In the genomic region with DNA sequence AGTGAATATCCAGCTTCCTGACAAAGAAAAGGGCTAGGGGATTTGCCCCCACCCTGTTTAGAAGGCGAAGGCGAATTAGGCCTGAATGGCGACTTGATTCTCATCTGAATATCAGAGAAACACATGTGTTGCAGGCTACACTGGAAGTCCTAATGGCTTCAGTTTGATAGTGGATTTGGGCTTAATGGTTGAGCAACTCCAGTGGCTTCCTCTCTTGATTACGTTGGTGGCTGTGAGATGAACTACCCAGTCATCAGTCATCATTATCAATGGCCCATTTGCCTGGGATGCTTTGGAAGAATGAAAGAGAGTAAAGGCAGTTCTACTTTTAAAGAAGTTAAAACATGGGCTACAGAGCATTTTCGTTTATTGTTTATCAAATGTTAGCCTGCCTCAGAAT, we compare ENCODE assay signal across 19 cellular contexts.
DNase-seq lines count a peak whose midpoint lies in the region; ATAC-seq and TF ChIP-seq lines count a peak whose summit lies in the region.
"Had no signal": no experiment of that assay in that cellular context is flagged by ENCODE, and none has a peak within 500 bp of the region (broad histone marks: within the 10 kb centered on the region; RNA-seq: fewer than 3 reads in every experiment).

No MANE protein-coding gene starts in this region.

- H3K36me3 ChIP-seq in brain microvascular endothelial cell (replicated peaks) (no peaks in the 10 kb centered on the region), endodermal cell (ENCODE audit: control insufficient read depth, insufficient read depth, low read length) (no peaks in the 10 kb centered on the region)

- H3K27ac ChIP-seq in brain microvascular endothelial cell: peak overlapping the region; percentile 83
- H3K27ac ChIP-seq in endodermal cell (ENCODE audit: low read depth, low read length): no peak overlapping the region

- H3K9me3 ChIP-seq in endodermal cell (ENCODE audit: control insufficient read depth, low read length): no peaks in the 10 kb centered on the region

- no peak overlapping the region for H3K4me3 ChIP-seq in brain microvascular endothelial cell (ENCODE audit: low read depth, low read length)
- H3K4me3 ChIP-seq in endodermal cell (ENCODE audit: low read length): no peak overlapping the region

- ATAC-seq in stimulated activated naive CD8-positive, alpha-beta T cell treated with anti-CD3 and anti-CD28 coated beads, Interleukin-15, amount 100 ng/mL, for 72 hours: no peak
- no peak for ATAC-seq in GM18861 (IDR thresholded peaks at IDR 0.05; ENCODE audit: unreplicated experiment)
- no peak for ATAC-seq in GM21786 (IDR thresholded peaks at IDR 0.05; ENCODE audit: unreplicated experiment)
- ATAC-seq: Panc1 had no signal

- in situ Hi-C loops in brain microvascular endothelial cell (cut with HindIII; ENCODE audit: low pct_ligation_motif_present, low sequenced_read_pairs): no loop called here

- 81 to 95% methylated on average over 4 to 5 of the region's 5 CpGs for WGBS in endodermal cell (ENCODE audit: insufficient coverage in 1 of 2, insufficient read length in 1 of 2), 2 experiments

- H3K4me1 ChIP-seq in endodermal cell (ENCODE audit: control insufficient read depth, insufficient read depth, low read length): no peaks in the 10 kb centered on the region

- H3K9ac ChIP-seq in endodermal cell (ENCODE audit: extremely low read depth, low read length, poor library complexity, severe bottlenecking): no peak overlapping the region
- H3K9ac ChIP-seq: SK-N-SH had no signal

- no peak for DNase-seq in activated T-cell treated with anti-CD3 and anti-CD28 coated beads, Interleukin-2, amount 50 U/mL, for 24 hours
- no peak for DNase-seq in activated T-cell treated with anti-CD3 and anti-CD28 coated beads for 4 hours
- DNase-seq in MV-4-11 (lab: John Stamatoyannopoulos, UW): peak; percentile 61
- DNase-seq in brain microvascular endothelial cell: no peak
- no peak for DNase-seq in stimulated activated naive CD8-positive, alpha-beta T cell treated with anti-CD3 and anti-CD28 coated beads, Interleukin-15, amount 100 ng/mL, for 72 hours
- no peak for DNase-seq in endodermal cell
- DNase-seq: activated CD4-positive, alpha-beta T cell treated with anti-CD3 and anti-CD28 coated beads, Interleukin-2, amount 50 U/mL, for 4 hours; amygdala; effector memory CD8-positive, alpha-beta T cell; GM23248; MM.1S; NCI-H526; SK-N-SH; stimulated activated CD4-positive, alpha-beta T cell treated with anti-CD3 and anti-CD28 coated beads, Interleukin-15, amount 100 ng/mL, for 24 hours had no signal

- H3K4me1 Mint-ChIP-seq in activated T-cell treated with anti-CD3 and anti-CD28 coated beads, Interleukin-2, amount 50 U/mL, for 24 hours (ENCODE audit: low read depth): peaks cover 74% of the 10 kb centered on the region
- peaks cover 59% of the 10 kb centered on the region for H3K4me1 Mint-ChIP-seq in stimulated activated naive CD8-positive, alpha-beta T cell treated with anti-CD3 and anti-CD28 coated beads, Interleukin-15, amount 100 ng/mL, for 72 hours
- no peaks in the 10 kb centered on the region for H3K4me1 Mint-ChIP-seq in endodermal cell

- no peak overlapping the region for H3K4me3 Mint-ChIP-seq in activated T-cell treated with anti-CD3 and anti-CD28 coated beads, Interleukin-2, amount 50 U/mL, for 24 hours
- H3K4me3 Mint-ChIP-seq in stimulated activated naive CD8-positive, alpha-beta T cell treated with anti-CD3 and anti-CD28 coated beads, Interleukin-15, amount 100 ng/mL, for 72 hours: no peak overlapping the region
- no peak overlapping the region for H3K4me3 Mint-ChIP-seq in endodermal cell
- H3K4me3 Mint-ChIP-seq: nephron had no signal

- no peak for TF ChIP-seq CTCF in brain microvascular endothelial cell (IDR thresholded peaks at IDR 0.05; ENCODE audit: low read depth, low read length, missing control alignments)
- TF ChIP-seq CTCF in endodermal cell (conservative IDR thresholded peaks at IDR 0.05): no peak

- peak overlapping the region; percentile 63 for H3K27ac Mint-ChIP-seq in activated T-cell treated with anti-CD3 and anti-CD28 coated beads, Interleukin-2, amount 50 U/mL, for 24 hours
- peak overlapping the region; percentile 14 to 31 for H3K27ac Mint-ChIP-seq in stimulated activated naive CD8-positive, alpha-beta T cell treated with anti-CD3 and anti-CD28 coated beads, Interleukin-15, amount 100 ng/mL, for 72 hours
- no peak overlapping the region for H3K27ac Mint-ChIP-seq in endodermal cell

- H3K27me3 ChIP-seq in brain microvascular endothelial cell (replicated peaks) (no peaks in the 10 kb centered on the region), endodermal cell (ENCODE audit: control insufficient read depth, insufficient read depth, low read length, poor library complexity, severe bottlenecking) (no peaks in the 10 kb centered on the region)

- peaks cover 2% of the 10 kb centered on the region for H3K36me3 Mint-ChIP-seq in activated T-cell treated with anti-CD3 and anti-CD28 coated beads, Interleukin-2, amount 50 U/mL, for 24 hours (ENCODE audit: low read depth)
- H3K36me3 Mint-ChIP-seq in endodermal cell (ENCODE audit: low read depth): no peaks in the 10 kb centered on the region

- H3K27me3 Mint-ChIP-seq in activated T-cell treated with anti-CD3 and anti-CD28 coated beads, Interleukin-2, amount 50 U/mL, for 24 hours: no peaks in the 10 kb centered on the region
- H3K27me3 Mint-ChIP-seq in stimulated activated naive CD8-positive, alpha-beta T cell treated with anti-CD3 and anti-CD28 coated beads, Interleukin-15, amount 100 ng/mL, for 72 hours: no peaks in the 10 kb centered on the region
- peaks cover 2% of the 10 kb centered on the region for H3K27me3 Mint-ChIP-seq in endodermal cell (ENCODE audit: insufficient read depth)

- H3K9me3 Mint-ChIP-seq in activated T-cell treated with anti-CD3 and anti-CD28 coated beads, Interleukin-2, amount 50 U/mL, for 24 hours: peaks cover 7% of the 10 kb centered on the region
- peaks cover 17 to 23% of the 10 kb centered on the region in 2 donors for H3K9me3 Mint-ChIP-seq in stimulated activated naive CD8-positive, alpha-beta T cell treated with anti-CD3 and anti-CD28 coated beads, Interleukin-15, amount 100 ng/mL, for 72 hours
- H3K9me3 Mint-ChIP-seq in endodermal cell: peaks cover under 1% of the 10 kb centered on the region
- H3K9me3 Mint-ChIP-seq: central memory CD8-positive, alpha-beta T cell; effector memory CD8-positive, alpha-beta T cell had no signal
